Comparison of ENCODE assay signal across 23 cellular contexts in genomic region chr5:176704817-176705216, GRCh38. TPM values are rescaled to one million over a fixed set of nuclear protein-coding genes. Genes with fewer than 3 reads are reported as not detected.
DNase-seq lines count a peak whose midpoint lies in the region; FAIRE-seq and TF ChIP-seq lines count a peak whose summit lies in the region.
"Had no signal": no experiment of that assay in that cellular context is flagged by ENCODE, and none has a peak within 500 bp of the region (broad histone marks: within the 10 kb centered on the region; RNA-seq: fewer than 3 reads in every experiment).

No MANE protein-coding gene starts in this region.

- H4K20me1 ChIP-seq in H1 (replicated peaks in 1 of 2; ENCODE audit: control insufficient read depth in 1 of 2, insufficient read depth in 2 of 2, low read length in 2 of 2) (no peaks in the 10 kb centered on the region), neural progenitor cell (ENCODE audit: low read depth) (no peaks in the 10 kb centered on the region)

- no peak for TF ChIP-seq POLR2A in H1 (IDR thresholded peaks at IDR 0.05; ENCODE audit: control extremely low read depth in 1 of 2, low read depth in 2 of 2, low read length in 2 of 2)

- H3K4ac ChIP-seq in H1 (replicated peaks; ENCODE audit: insufficient read length, low read depth, low read length), result no peak overlapping the region

- no peaks in the 10 kb centered on the region for H3K79me1 ChIP-seq in H1 (ENCODE audit: low read depth, low read length)

- no peak overlapping the region for H3K18ac ChIP-seq in H1 (ENCODE audit: extremely low read depth, low read length)

- H3K27ac ChIP-seq in HEK293 (ENCODE audit: extremely low read depth, low read depth, low read length) (no peak overlapping the region), H1 (ENCODE audit: low read depth, low read length) (no peak overlapping the region), neural progenitor cell (no peak overlapping the region), A673 (ENCODE audit: low read depth, low read length, poor library complexity, severe bottlenecking) (no peak overlapping the region)
- H3K27ac ChIP-seq: BLaER1 treated with 17β-estradiol and CSF1 and Interleukin-3, amounts not matched to agents 10 nM and 100 nM had no signal

- H4K91ac ChIP-seq in H1 (replicated peaks; ENCODE audit: insufficient read length, low read length), result no peak overlapping the region

- no peaks in the 10 kb centered on the region for H3K4me1 ChIP-seq in HEK293 (ENCODE audit: control insufficient read depth, insufficient read depth, low read length)
- peaks cover 0 to 8% (median 5%) of the 10 kb centered on the region in 4 experiments; a peak in 6 of 7 replicates for H3K4me1 ChIP-seq in H1 (replicated peaks in 1 of 4; ENCODE audit: control insufficient read depth in 3 of 4, insufficient read depth in 4 of 4, low read length in 3 of 4)
- peaks cover 19% of the 10 kb centered on the region for H3K4me1 ChIP-seq in neural progenitor cell
- no peaks in the 10 kb centered on the region for H3K4me1 ChIP-seq in A673 (ENCODE audit: insufficient read depth, low read length, poor library complexity, severe bottlenecking)
- H3K4me1 ChIP-seq: BE2C; BLaER1 treated with 17β-estradiol and CSF1 and Interleukin-3, amounts not matched to agents 10 nM and 100 nM had no signal

- no peak overlapping the region for H3K4me2 ChIP-seq in H1 (ENCODE audit: insufficient read depth in 1 of 2, low read depth in 2 of 2, low read length in 2 of 2)
- H3K4me2 ChIP-seq in neural progenitor cell, result no peak overlapping the region
- H3K4me2 ChIP-seq: BLaER1 treated with 17β-estradiol and CSF1 and Interleukin-3, amounts not matched to agents 10 nM and 100 nM had no signal

- no peak overlapping the region for H2BK120ac ChIP-seq in H1 (replicated peaks; ENCODE audit: low read depth, low read length)

- peaks cover 24% of the 10 kb centered on the region for H3K4me1 Mint-ChIP-seq in neural progenitor cell
- H3K4me1 Mint-ChIP-seq: CD14-positive monocyte; CD8-positive, alpha-beta memory T cell had no signal

- H2BK15ac ChIP-seq in H1 (ENCODE audit: low read length), result 0 out of 2 replicates have a peak overlapping the region, but pooled peaks have one; percentile 26

- no peak overlapping the region for H4K8ac ChIP-seq in H1 (ENCODE audit: extremely low read depth, insufficient read depth, low read length)

- no peak overlapping the region for H2BK20ac ChIP-seq in H1 (ENCODE audit: low read length)

- H3K56ac ChIP-seq in H1 (replicated peaks; ENCODE audit: insufficient read length, low read depth, low read length), result no peak overlapping the region

- H3K9me3 Mint-ChIP-seq in neural progenitor cell, result no peaks in the 10 kb centered on the region
- H3K9me3 Mint-ChIP-seq: CD14-positive monocyte; CD4-positive, alpha-beta T cell; CD8-positive, alpha-beta memory T cell; H9; HFFc6 had no signal

- H3K4me3 ChIP-seq in HEK293 (ENCODE audit: low read depth, low read length) (no peak overlapping the region), H1 (ENCODE audit: extremely low read depth in 1 of 4, insufficient read depth in 2 of 4, low read depth in 3 of 4, low read length in 4 of 4) (no peak overlapping the region), neural progenitor cell (no peak overlapping the region), A673 (ENCODE audit: low read depth, low read length, poor library complexity, severe bottlenecking) (no peak overlapping the region), H7 (ENCODE audit: insufficient read depth, low read depth, low read length) (no peak overlapping the region)
- H3K4me3 ChIP-seq: BLaER1 treated with 17β-estradiol and CSF1 and Interleukin-3, amounts not matched to agents 10 nM and 100 nM had no signal

- H3K9ac ChIP-seq in H1 (replicated peaks in 1 of 4; ENCODE audit: extremely low read depth in 1 of 4, low read depth in 3 of 4, low read length in 3 of 4), result no peak overlapping the region
- H3K9ac ChIP-seq in neural progenitor cell, result no peak overlapping the region
- H3K9ac ChIP-seq: BLaER1 treated with 17β-estradiol and CSF1 and Interleukin-3, amounts not matched to agents 10 nM and 100 nM had no signal

- no peak overlapping the region for H3K23ac ChIP-seq in H1 (ENCODE audit: insufficient read length)

- no TSS peak for BruUV-seq in A673 (replicated peaks; lab: Mats Ljungman, UMichigan)

- DNase-seq in H1 (ENCODE audit: low read depth in 1 of 2, low spot score in 2 of 2) (no peak), neural progenitor cell (ENCODE audit: low spot score) (no peak), A673 (ENCODE audit: low spot score) (no peak), NCI-H82 (lab: John Stamatoyannopoulos, UW) (no peak), H7 (no peak)
- DNase-seq: ACHN; AML-193; BE2C; Calu3; CD4-positive, alpha-beta T cell; CD8-positive, alpha-beta memory T cell; COR-L47; DMS53; DMS79 treated with DMSO at 0.1 percent for 48 hours; GF-D8; GOT3; H9; HFFc6 had no signal

- H3K36me3 ChIP-seq in HEK293 (ENCODE audit: control insufficient read depth in 2 of 2, insufficient read depth in 1 of 2, low read length in 2 of 2) (no peaks in the 10 kb centered on the region), H1 (ENCODE audit: control insufficient read depth in 2 of 4, insufficient read depth in 4 of 4, low read length in 3 of 4) (no peaks in the 10 kb centered on the region), neural progenitor cell (no peaks in the 10 kb centered on the region), A673 (ENCODE audit: insufficient read depth, low read length, poor library complexity, severe bottlenecking) (no peaks in the 10 kb centered on the region), H7 (replicated peaks; ENCODE audit: control insufficient read depth, insufficient read depth, low read length) (no peaks in the 10 kb centered on the region)
- H3K36me3 ChIP-seq: BE2C; BLaER1 treated with 17β-estradiol and CSF1 and Interleukin-3, amounts not matched to agents 10 nM and 100 nM had no signal

- intact Hi-C loops in A673 (cut with micrococcal nuclease; ENCODE audit: unreplicated experiment), result no loop called here

- no peak overlapping the region for H2AFZ ChIP-seq in H1 (ENCODE audit: low read length)
- H2AFZ ChIP-seq in neural progenitor cell (replicated peaks), result peak overlapping the region; percentile 26

- WGBS in H1 (ENCODE audit: extremely low coverage in 1 of 2, insufficient coverage in 1 of 2, insufficient read length in 1 of 2, insufficient replicate concordance in 2 of 2, low coverage in 1 of 2, low lambda C conversion rate in 2 of 2, missing lambda C conversion rate in 1 of 2), 2 experiments, result 92% methylated on average over 12 of the region's 12 CpGs; no CpG with 5 or more reads in 1 of the 2 experiments

- POLR2A ChIA-PET in HEK293 (lab: Yijun Ruan, JAX), result no interaction called here
- POLR2A ChIA-PET in H1 (lab: Charles Lee; ENCODE audit: partially characterized antibody), result interaction anchor here (1.0 kb wide), 1 partner anchor 35 kb away, joined by 3 read pairs; no protein-coding TSS in a partner anchor
- POLR2A ChIA-PET in A673 (lab: Charles Lee; ENCODE audit: low non-redundant PET), result no interaction called here

- no peaks in the 10 kb centered on the region for H3K9me3 ChIP-seq in HEK293 (ENCODE audit: control insufficient read depth, insufficient read depth, low read depth, low read length)
- no peaks in the 10 kb centered on the region for H3K9me3 ChIP-seq in H1 (ENCODE audit: insufficient read depth in 2 of 2, low read depth in 1 of 2, low read length in 1 of 2)
- no peaks in the 10 kb centered on the region for H3K9me3 ChIP-seq in neural progenitor cell (ENCODE audit: low read depth)
- no peaks in the 10 kb centered on the region for H3K9me3 ChIP-seq in A673 (ENCODE audit: low read depth, low read length, poor library complexity, severe bottlenecking)
- H3K9me3 ChIP-seq: BE2C; BLaER1 treated with 17β-estradiol and CSF1 and Interleukin-3, amounts not matched to agents 10 nM and 100 nM had no signal

- TF ChIP-seq CTCF in HEK293 (tag by site-specific recombination; IDR thresholded peaks at IDR 0.05) (no peak), H1 (IDR thresholded peaks at IDR 0.05; ENCODE audit: control extremely low read depth in 1 of 3, insufficient read depth in 1 of 3, low read depth in 1 of 3, low read length in 3 of 3) (no peak), neural progenitor cell (IDR thresholded peaks at IDR 0.05) (no peak), A673 (conservative IDR thresholded peaks at IDR 0.05; ENCODE audit: low read depth, low read length) (no peak)

- peak overlapping the region; percentile 18 for H3K4me3 Mint-ChIP-seq in neural progenitor cell
- H3K4me3 Mint-ChIP-seq: CD14-positive monocyte; CD4-positive, alpha-beta T cell; CD8-positive, alpha-beta memory T cell; H9; HFFc6 had no signal

- H3K27me3 Mint-ChIP-seq in neural progenitor cell (ENCODE audit: insufficient read depth, low read depth), result peaks cover 16% of the 10 kb centered on the region

- H3K27me3 ChIP-seq in H1 (replicated peaks in 1 of 4; ENCODE audit: control insufficient read depth in 3 of 4, extremely low read depth in 1 of 4, insufficient read depth in 3 of 4, low read length in 3 of 4) (no peaks in the 10 kb centered on the region; a peak in 1 of 7 replicates), neural progenitor cell (no peaks in the 10 kb centered on the region), A673 (replicated peaks; ENCODE audit: insufficient read depth, low read depth, low read length, poor library complexity) (no peaks in the 10 kb centered on the region), H7 (ENCODE audit: control insufficient read depth, insufficient read depth, low read length) (no peaks in the 10 kb centered on the region)
- H3K27me3 ChIP-seq: BE2C had no signal

- H3K36me3 Mint-ChIP-seq in neural progenitor cell, result no peaks in the 10 kb centered on the region
- H3K36me3 Mint-ChIP-seq: CD14-positive monocyte; CD8-positive, alpha-beta memory T cell had no signal

- CTCF ChIA-PET in HEK293 (lab: Yijun Ruan, JAX), result no interaction called here
- CTCF ChIA-PET in H1 (lab: Charles Lee; ENCODE audit: partially characterized antibody), result interaction anchor here (1.3 to 1.8 kb wide), 2 partner anchors 11 to 26 kb away, joined by 3 to 5 read pairs; no protein-coding TSS in a partner anchor
- CTCF ChIA-PET in A673 (lab: Charles Lee), result no interaction called here

- TF ChIP-seq EP300 in H1 (IDR thresholded peaks at IDR 0.05; ENCODE audit: borderline replicate concordance in 1 of 2, low read depth in 2 of 2, low read length in 2 of 2), result no peak

- no peak overlapping the region for H3K14ac ChIP-seq in H1 (ENCODE audit: insufficient read length)

- H2BK5ac ChIP-seq in H1 (ENCODE audit: low read depth, low read length), result no peak overlapping the region

- H2BK12ac ChIP-seq in H1 (ENCODE audit: low read depth, low read length), result no peak overlapping the region

- no peak overlapping the region for H2AK5ac ChIP-seq in H1 (ENCODE audit: low read depth, low read length)

- H3K27ac Mint-ChIP-seq in neural progenitor cell, result peak overlapping the region; percentile 88
- H3K27ac Mint-ChIP-seq: CD14-positive monocyte; CD4-positive, alpha-beta T cell; CD8-positive, alpha-beta memory T cell; HFFc6 had no signal

- H4K5ac ChIP-seq in H1 (ENCODE audit: insufficient read length, low read depth, low read length), result no peak overlapping the region

- H3K23me2 ChIP-seq in H1 (ENCODE audit: low read depth, low read length), result no peaks in the 10 kb centered on the region

- H3K79me2 ChIP-seq in H1 (ENCODE audit: control insufficient read depth in 1 of 2, insufficient read depth in 2 of 2, low read length in 2 of 2) (no peaks in the 10 kb centered on the region), neural progenitor cell (ENCODE audit: low read depth) (no peaks in the 10 kb centered on the region)

- no peaks in the 10 kb centered on the region for H3F3A ChIP-seq in neural progenitor cell (ENCODE audit: low read depth)

- FAIRE-seq in H1 (lab: Jason Lieb, UNC), result no peak
- FAIRE-seq: GM12891, GM18507 had no signal

- no peak for TF ChIP-seq RAD21 in H1 (IDR thresholded peaks at IDR 0.05 in 1 of 2, conservative IDR thresholded peaks at IDR 0.05 in 1 of 2; ENCODE audit: low read depth in 2 of 2, low read length in 2 of 2)

RNA-seq across cellular contexts. Expression of gene TSPAN17, which starts 57.5 kb away (rescaled TPM):
- total RNA-seq in H1 (2021; fragmentation: NEBNext Ultra II Directional; extraction: Animal tissue kit (Norgen Biotek cat#: 25700)), result 53.7 and 54.7 TPM in 2 replicates
- polyA plus RNA-seq in H1 (2011; rRNA removed), result 41.5 and 54.8 TPM in 2 replicates
- 55.9 TPM for polyA plus RNA-seq in H1 (2011; cell fraction: cytosol; rRNA removed)
- 75.9 TPM for polyA plus RNA-seq in H1 (2011; cell fraction: nucleus; rRNA removed)
- polyA plus RNA-seq in H1 (2012, experiment 1 of 2), result 34.3 to 51.2 TPM (median 49.7 TPM) in 4 replicates
- 65.9 TPM for polyA plus RNA-seq in H1 (2012, experiment 2 of 2)
- polyA plus RNA-seq in H1 (2013, experiment 1 of 2), result 29.8 TPM
- 33.1 TPM for polyA plus RNA-seq in H1 (2013, experiment 2 of 2)
- 50.7 and 74.4 TPM in 2 replicates for polyA minus RNA-seq in H1 (2011; rRNA and poly(A)+ RNA removed)
- polyA minus RNA-seq in H1 (2011; cell fraction: cytosol; rRNA and poly(A)+ RNA removed), result 32.1 TPM
- polyA minus RNA-seq in H1 (2011; cell fraction: nucleus; rRNA and poly(A)+ RNA removed), result 29.1 TPM
- total RNA-seq in neural progenitor cell (ENCODE audit: low replicate concordance) (25.9 and 51.7 TPM in 2 replicates), A673 (2021) (23.3 and 27.8 TPM in 2 replicates)
- 39.8 and 50.7 TPM in 2 replicates for total RNA-seq in H7 (2014; rRNA removed; shearing (Covaris generic))
